19 cellular contexts compared by ENCODE assay signal in the genomic region with DNA sequence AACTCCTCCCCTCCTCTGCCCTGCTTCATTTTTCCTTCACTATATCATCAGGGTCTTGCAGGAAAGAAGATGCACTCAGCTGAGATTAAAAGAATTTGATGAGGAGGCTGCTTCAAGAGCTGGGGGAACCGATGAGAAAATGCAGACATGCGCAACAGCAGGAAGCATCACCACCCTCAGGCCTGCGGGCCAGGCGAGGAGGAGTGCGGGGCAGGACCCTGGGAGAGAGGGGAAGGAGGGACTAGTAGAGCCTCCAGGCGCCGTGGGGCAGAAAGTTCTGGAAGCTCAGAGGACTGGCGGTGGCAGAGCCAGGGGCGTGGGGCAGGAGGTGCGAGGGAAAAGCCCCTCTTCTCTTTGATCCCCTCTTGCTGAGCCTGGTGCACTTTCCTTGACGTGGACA.
"Had no signal": no experiment of that assay in that cellular context is flagged by ENCODE, and none has a peak within 500 bp of the region (broad histone marks: within the 10 kb centered on the region; RNA-seq: fewer than 3 reads in every experiment).

No MANE protein-coding gene starts in this region.

- H3K9me3 Mint-ChIP-seq: activated CD4-positive, alpha-beta T cell treated with anti-CD3 and anti-CD28 coated beads, Interleukin-2, amount 10 ng/mL, durations not matched to agents 7 days and 5 days; activated CD8-positive, alpha-beta T cell treated with anti-CD3 and anti-CD28 coated beads for 36 hours; activated naive CD4-positive, alpha-beta T cell treated with anti-CD3 and anti-CD28 coated beads, Interleukin-2, amount 50 U/mL, for 72 hours; brain; natural killer cell; T-helper 2 cell treated with Interferon-gamma antibody and Interleukin-4, amounts not matched to agents 5 μg/mL and 100 μg/mL, for 36 hours had no signal

- H3K9me3 ChIP-seq: left ventricle myocardium inferior, pancreas, testis, vagina had no signal

- H3K27me3 Mint-ChIP-seq: activated CD4-positive, alpha-beta T cell treated with anti-CD3 and anti-CD28 coated beads, Interleukin-2, amount 10 ng/mL, durations not matched to agents 7 days and 5 days; activated CD8-positive, alpha-beta T cell treated with anti-CD3 and anti-CD28 coated beads for 36 hours; brain; stimulated activated naive B cell treated with anti-CD40 and anti-IgM and Interleukin-4, amounts not matched to agents 10 μg/mL and 1 μg/mL and 100 μg/mL, for 72 hours had no signal

- H3K27ac Mint-ChIP-seq: activated CD4-positive, alpha-beta T cell treated with anti-CD3 and anti-CD28 coated beads, Interleukin-2, amount 10 ng/mL, durations not matched to agents 7 days and 5 days; activated CD8-positive, alpha-beta T cell treated with anti-CD3 and anti-CD28 coated beads for 36 hours; activated naive CD4-positive, alpha-beta T cell treated with anti-CD3 and anti-CD28 coated beads, Interleukin-2, amount 50 U/mL, for 72 hours; natural killer cell; stimulated activated naive B cell treated with anti-CD40 and anti-IgM and Interleukin-4, amounts not matched to agents 10 μg/mL and 1 μg/mL and 100 μg/mL, for 72 hours; T-helper 2 cell treated with Interferon-gamma antibody and Interleukin-4, amounts not matched to agents 5 μg/mL and 100 μg/mL, for 36 hours had no signal

- H3K27me3 ChIP-seq: testis, vagina had no signal

- H3K4me3 ChIP-seq: left ventricle myocardium inferior, pancreas, skin epidermis, vagina had no signal

- H3K36me3 Mint-ChIP-seq: brain; stimulated activated naive B cell treated with anti-CD40 and anti-IgM and Interleukin-4, amounts not matched to agents 10 μg/mL and 1 μg/mL and 100 μg/mL, for 72 hours had no signal

- H3K36me3 ChIP-seq: left ventricle myocardium inferior, pancreas, vagina had no signal

- H3K27ac ChIP-seq: foreskin keratinocyte, left ventricle myocardium inferior, pancreas, skin epidermis, testis, vagina, VCaP had no signal

- H3K4me3 Mint-ChIP-seq: activated CD4-positive, alpha-beta T cell treated with anti-CD3 and anti-CD28 coated beads, Interleukin-2, amount 10 ng/mL, durations not matched to agents 7 days and 5 days; activated CD8-positive, alpha-beta T cell treated with anti-CD3 and anti-CD28 coated beads for 36 hours; natural killer cell; stimulated activated naive B cell treated with anti-CD40 and anti-IgM and Interleukin-4, amounts not matched to agents 10 μg/mL and 1 μg/mL and 100 μg/mL, for 72 hours; T-helper 2 cell treated with Interferon-gamma antibody and Interleukin-4, amounts not matched to agents 5 μg/mL and 100 μg/mL, for 36 hours had no signal

- H3K4me1 Mint-ChIP-seq: activated CD4-positive, alpha-beta T cell treated with anti-CD3 and anti-CD28 coated beads, Interleukin-2, amount 10 ng/mL, durations not matched to agents 7 days and 5 days; stimulated activated naive B cell treated with anti-CD40 and anti-IgM and Interleukin-4, amounts not matched to agents 10 μg/mL and 1 μg/mL and 100 μg/mL, for 72 hours had no signal

- H3K4me1 ChIP-seq: foreskin keratinocyte, left ventricle myocardium inferior, pancreas, testis, vagina had no signal

- DNase-seq: activated CD4-positive, alpha-beta T cell treated with anti-CD3 and anti-CD28 coated beads, Interleukin-2, amount 10 ng/mL, durations not matched to agents 7 days and 5 days; activated gamma-delta T cell treated with Interleukin-2 at 50 U/mL for 16 hours; dermis blood vessel endothelial cell; effector CD8-positive, alpha-beta T cell; foreskin keratinocyte; left ventricle myocardium inferior; midbrain; natural killer cell; stimulated activated naive B cell treated with anti-CD40 and anti-IgM and Interleukin-4, amounts not matched to agents 10 μg/mL and 1 μg/mL and 100 μg/mL, for 72 hours; trophoblast cell had no signal
